In the genomic region with DNA sequence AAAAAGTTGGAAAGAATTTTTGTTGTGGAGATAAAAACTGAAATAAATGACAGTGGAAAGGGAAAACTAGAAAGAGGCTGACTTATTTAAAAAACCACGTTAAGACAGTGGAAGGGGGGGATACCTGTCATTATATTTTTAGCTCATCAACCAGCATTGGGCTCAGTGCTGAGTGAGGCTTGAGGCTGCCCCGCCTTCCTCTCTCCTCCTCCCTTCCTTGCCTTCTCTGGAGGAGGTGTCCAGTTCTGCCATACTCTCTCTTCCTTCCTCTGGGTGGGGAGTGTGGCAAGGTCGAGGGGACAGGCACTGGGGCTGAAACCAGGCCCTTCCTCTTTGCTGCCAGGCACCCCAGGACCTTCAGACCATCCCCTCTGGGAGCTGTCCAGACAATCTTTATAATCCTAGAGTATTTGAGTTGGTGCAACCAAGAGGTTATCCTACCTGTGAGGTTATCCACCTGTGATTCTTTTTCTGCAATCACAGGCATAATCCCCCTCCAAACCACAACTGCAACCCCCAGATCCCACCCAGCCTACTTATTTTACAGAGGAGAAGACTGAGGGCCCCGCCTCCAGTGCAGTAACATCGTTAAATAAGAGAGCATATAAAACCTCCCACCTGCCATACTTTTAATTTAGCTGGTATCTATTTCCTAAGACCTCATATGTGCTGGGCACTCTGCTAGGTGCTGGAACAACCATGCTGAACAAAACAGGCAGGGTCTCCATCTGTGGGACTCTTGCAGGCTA, we compare ENCODE assay signal across 1 cellular context.
TF ChIP-seq lines count a peak whose summit lies in the region.

No MANE protein-coding gene starts in this region.

TF ChIP-seq in GM23338, 12 proteins besides CTCF, POLR2A, EP300 and RAD21 (continued from another document):
- TF ChIP-seq, protein P1, sequence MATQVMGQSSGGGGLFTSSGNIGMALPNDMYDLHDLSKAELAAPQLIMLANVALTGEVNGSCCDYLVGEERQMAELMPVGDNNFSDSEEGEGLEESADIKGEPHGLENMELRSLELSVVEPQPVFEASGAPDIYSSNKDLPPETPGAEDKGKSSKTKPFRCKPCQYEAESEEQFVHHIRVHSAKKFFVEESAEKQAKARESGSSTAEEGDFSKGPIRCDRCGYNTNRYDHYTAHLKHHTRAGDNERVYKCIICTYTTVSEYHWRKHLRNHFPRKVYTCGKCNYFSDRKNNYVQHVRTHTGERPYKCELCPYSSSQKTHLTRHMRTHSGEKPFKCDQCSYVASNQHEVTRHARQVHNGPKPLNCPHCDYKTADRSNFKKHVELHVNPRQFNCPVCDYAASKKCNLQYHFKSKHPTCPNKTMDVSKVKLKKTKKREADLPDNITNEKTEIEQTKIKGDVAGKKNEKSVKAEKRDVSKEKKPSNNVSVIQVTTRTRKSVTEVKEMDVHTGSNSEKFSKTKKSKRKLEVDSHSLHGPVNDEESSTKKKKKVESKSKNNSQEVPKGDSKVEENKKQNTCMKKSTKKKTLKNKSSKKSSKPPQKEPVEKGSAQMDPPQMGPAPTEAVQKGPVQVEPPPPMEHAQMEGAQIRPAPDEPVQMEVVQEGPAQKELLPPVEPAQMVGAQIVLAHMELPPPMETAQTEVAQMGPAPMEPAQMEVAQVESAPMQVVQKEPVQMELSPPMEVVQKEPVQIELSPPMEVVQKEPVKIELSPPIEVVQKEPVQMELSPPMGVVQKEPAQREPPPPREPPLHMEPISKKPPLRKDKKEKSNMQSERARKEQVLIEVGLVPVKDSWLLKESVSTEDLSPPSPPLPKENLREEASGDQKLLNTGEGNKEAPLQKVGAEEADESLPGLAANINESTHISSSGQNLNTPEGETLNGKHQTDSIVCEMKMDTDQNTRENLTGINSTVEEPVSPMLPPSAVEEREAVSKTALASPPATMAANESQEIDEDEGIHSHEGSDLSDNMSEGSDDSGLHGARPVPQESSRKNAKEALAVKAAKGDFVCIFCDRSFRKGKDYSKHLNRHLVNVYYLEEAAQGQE (IDR thresholded peaks at IDR 0.05; ENCODE audit: unreplicated experiment) = no peak
- no peak for TF ChIP-seq EZH2phosphoT487 (IDR thresholded peaks at IDR 0.05; ENCODE audit: unreplicated experiment)
